In genomic region chr15:75692311-75692710, GRCh38 we compare ENCODE assay signal across 8 cellular contexts. TPM values are rescaled to one million over a fixed set of nuclear protein-coding genes. Genes with fewer than 3 reads are reported as not detected.
A peak's percentile ranks its signal among the peaks of the same experiment; 100 is the strongest.
DNase-seq lines count a peak whose midpoint lies in the region; ATAC-seq, FAIRE-seq and TF ChIP-seq lines count a peak whose summit lies in the region.
"Not testable (repeated sequence)": the region's sequence is repeated elsewhere in the genome, so short reads cannot be mapped to it uniquely, and the experiment has no call there.
"Had no signal": no experiment of that assay in that cellular context is flagged by ENCODE, and none has a peak within 500 bp of the region (broad histone marks: within the 10 kb centered on the region; RNA-seq: fewer than 3 reads in every experiment).

No MANE protein-coding gene starts in this region.

- H3K36me3 ChIP-seq in astrocyte (ENCODE audit: insufficient read depth, low read length) (peaks cover 12% of the 10 kb centered on the region), gastroesophageal sphincter (peaks cover 0 to 55% of the 10 kb centered on the region in 2 donors), stomach smooth muscle (ENCODE audit: control insufficient read depth in 2 of 2, insufficient read depth in 2 of 2, low read length in 2 of 2) (peaks cover 14 to 30% of the 10 kb centered on the region in 2 donors)

- DNase-seq in MV-4-11 (lab: John Stamatoyannopoulos, UW) (peak; percentile 84), SKM-1 treated with dmso at 0.1 percent for 144 hours (lab: John Stamatoyannopoulos, UW; ENCODE audit: unreplicated experiment) (peak; percentile 36)
- DNase-seq in astrocyte (ENCODE audit: low read depth); neural crest cell (ENCODE audit: low read depth, low spot score): not testable (repeated sequence)

- not testable (repeated sequence) for H3K9me3 ChIP-seq in astrocyte (ENCODE audit: insufficient read depth, low read depth, low read length); gastroesophageal sphincter; stomach smooth muscle (ENCODE audit: control insufficient read depth in 2 of 2, low read length in 2 of 2)

- TF ChIP-seq CTCF in astrocyte (IDR thresholded peaks at IDR 0.05; ENCODE audit: insufficient read depth, low read depth, low read length); gastroesophageal sphincter (IDR thresholded peaks at IDR 0.05); neural crest cell (conservative IDR thresholded peaks at IDR 0.05): not testable (repeated sequence)

- 19 to 38% methylated on average over 1 to 2 of the region's 4 CpGs for WGBS in gastroesophageal sphincter (ENCODE audit: low coverage in 1 of 2), 2 donors

- H3K9ac ChIP-seq in astrocyte (ENCODE audit: low read length); stomach smooth muscle (ENCODE audit: low read length in 2 of 2): not testable (repeated sequence)

- not testable (repeated sequence) for H3K79me2 ChIP-seq in astrocyte (ENCODE audit: insufficient read depth, low read length)

- H3K27me3 ChIP-seq in astrocyte (ENCODE audit: insufficient read depth, low read length); gastroesophageal sphincter; stomach smooth muscle (ENCODE audit: control insufficient read depth in 1 of 2, insufficient read depth in 2 of 2, low read length in 2 of 2): not testable (repeated sequence)

- not testable (repeated sequence) for H2AFZ ChIP-seq in astrocyte (ENCODE audit: low read depth, low read length)

- H3K27ac ChIP-seq in astrocyte (ENCODE audit: low read depth, low read length): not testable (repeated sequence)
- peak overlapping the region in 3 of 4 donors; percentile 20 to 95 (median 35) for H3K27ac ChIP-seq in gastroesophageal sphincter
- H3K27ac ChIP-seq in stomach smooth muscle (ENCODE audit: low read length): peak overlapping the region; percentile 18

- H3K4me1 ChIP-seq in astrocyte (ENCODE audit: insufficient read depth, low read length): peaks cover 37% of the 10 kb centered on the region
- peaks cover 12 to 58% (median 39%) of the 10 kb centered on the region in 3 donors for H3K4me1 ChIP-seq in gastroesophageal sphincter
- H3K4me1 ChIP-seq in stomach smooth muscle (ENCODE audit: control insufficient read depth, insufficient read depth, low read length): peaks cover 43% of the 10 kb centered on the region

- not testable (repeated sequence) for H3K4me3 Mint-ChIP-seq in IgD-negative memory B cell
- H3K4me3 Mint-ChIP-seq in astrocyte (ENCODE audit: unreplicated experiment): peak overlapping the region; percentile 77
- H3K4me3 Mint-ChIP-seq in neural crest cell: peak overlapping the region; percentile 38

- not testable (repeated sequence) for H3K4me3 ChIP-seq in astrocyte (ENCODE audit: insufficient read depth, low read depth, low read length); gastroesophageal sphincter; stomach smooth muscle (ENCODE audit: low read length in 2 of 2)

- peaks cover 26 to 31% (median 30%) of the 10 kb centered on the region in 3 donors for H3K4me1 Mint-ChIP-seq in IgD-negative memory B cell
- H3K4me1 Mint-ChIP-seq in astrocyte (ENCODE audit: low read depth, unreplicated experiment): peaks cover 42% of the 10 kb centered on the region
- peaks cover 43% of the 10 kb centered on the region for H3K4me1 Mint-ChIP-seq in neural crest cell

- H3K9me3 Mint-ChIP-seq in IgD-negative memory B cell; astrocyte (ENCODE audit: unreplicated experiment); neural crest cell: not testable (repeated sequence)

- H3K27me3 Mint-ChIP-seq in IgD-negative memory B cell; astrocyte (ENCODE audit: low read depth, unreplicated experiment); neural crest cell (ENCODE audit: low read depth): not testable (repeated sequence)

- H3K27ac Mint-ChIP-seq in IgD-negative memory B cell: peak overlapping the region in 2 of 3 donors; percentile 36 to 52
- peak overlapping the region; percentile 85 for H3K27ac Mint-ChIP-seq in astrocyte (ENCODE audit: unreplicated experiment)
- peak overlapping the region; percentile 60 for H3K27ac Mint-ChIP-seq in neural crest cell (ENCODE audit: unreplicated experiment)

- TF ChIP-seq EP300 in gastroesophageal sphincter (IDR thresholded peaks at IDR 0.05): not testable (repeated sequence)

- FAIRE-seq in astrocyte (lab: Jason Lieb, UNC): not testable (repeated sequence)

- H3K4me2 ChIP-seq in astrocyte (ENCODE audit: low read length): not testable (repeated sequence)

- not testable (repeated sequence) for H3K36me3 Mint-ChIP-seq in IgD-negative memory B cell; astrocyte (ENCODE audit: low read depth, unreplicated experiment); neural crest cell (ENCODE audit: low read depth)

- ATAC-seq in gastroesophageal sphincter: not testable (repeated sequence)

- H4K20me1 ChIP-seq in astrocyte (ENCODE audit: insufficient read depth, low read length): not testable (repeated sequence)

- not testable (repeated sequence) for TF ChIP-seq POLR2A in gastroesophageal sphincter (IDR thresholded peaks at IDR 0.05)

RNA-seq across cellular contexts. Expression of gene CSPG4, which starts 20.3 kb away (rescaled TPM):
- not detected for polyA plus RNA-seq in IgD-negative memory B cell
- total RNA-seq in astrocyte (26.9 and 47.8 TPM in 2 replicates), gastroesophageal sphincter (100 to 1,000 TPM in 3 of 4 donors, 10 to 100 TPM in 1; 98.7 to 396 (median 151) TPM), neural crest cell (5.3 and 5.4 TPM in 2 replicates)
- total RNA-seq: CD4-positive, CD25-positive, alpha-beta regulatory T cell had no signal
- polyA plus RNA-seq: CD4-positive, CD25-positive, alpha-beta regulatory T cell had no signal

RNA-seq across cellular contexts. Expression of gene SNX33, which starts 44.6 kb away (rescaled TPM):
- polyA plus RNA-seq in IgD-negative memory B cell: 0.05 TPM
- total RNA-seq in astrocyte: 22.3 and 25.6 TPM in 2 replicates
- total RNA-seq in gastroesophageal sphincter: 10 to 100 TPM; 32.8 to 51.5 (median 41.2) TPM
- total RNA-seq in neural crest cell: 22.2 and 23.4 TPM in 2 replicates

RNA-seq across cellular contexts. Expression of gene IMP3, which starts 52.3 kb away (rescaled TPM):
- polyA plus RNA-seq in IgD-negative memory B cell: 249 TPM
- total RNA-seq in astrocyte (43.9 and 48.4 TPM in 2 replicates), gastroesophageal sphincter (10 to 100 TPM; 72.8 to 94.9 (median 85.5) TPM), neural crest cell (79.4 and 84.3 TPM in 2 replicates)
